ENCODE assay signal across 9 cellular contexts in genomic region chr16:72467157-72467759, GRCh38.
DNase-seq lines count a peak whose midpoint lies in the region; ATAC-seq and TF ChIP-seq lines count a peak whose summit lies in the region.
"Had no signal": no experiment of that assay in that cellular context is flagged by ENCODE, and none has a peak within 500 bp of the region (broad histone marks: within the 10 kb centered on the region; RNA-seq: fewer than 3 reads in every experiment).

No MANE protein-coding gene starts in this region.

- H3K9me3 Mint-ChIP-seq in stimulated activated memory B cell treated with anti-CD40 and anti-IgM and Interleukin-4, amounts not matched to agents 10 μg/mL and 1 μg/mL and 100 μg/mL, for 72 hours, result peaks cover 3% of the 10 kb centered on the region

- no peak overlapping the region for H3K27ac ChIP-seq in AG04450 (ENCODE audit: low read depth, low read length)

- peaks cover 5% of the 10 kb centered on the region for H3K36me3 Mint-ChIP-seq in stimulated activated memory B cell treated with anti-CD40 and anti-IgM and Interleukin-4, amounts not matched to agents 10 μg/mL and 1 μg/mL and 100 μg/mL, for 72 hours

- POLR2A ChIA-PET in AG04450 (lab: Yijun Ruan, JAX), result no interaction called here

- H3K27me3 Mint-ChIP-seq in stimulated activated memory B cell treated with anti-CD40 and anti-IgM and Interleukin-4, amounts not matched to agents 10 μg/mL and 1 μg/mL and 100 μg/mL, for 72 hours, result no peaks in the 10 kb centered on the region
- H3K27me3 Mint-ChIP-seq: dendritic cell treated with granulocyte-macrophage colony-stimulating factor and Interleukin-4, amounts not matched to agents 40 ng/mL and 50 ng/mL, for 4 days had no signal

- no peak overlapping the region for H3K4me3 Mint-ChIP-seq in stimulated activated memory B cell treated with anti-CD40 and anti-IgM and Interleukin-4, amounts not matched to agents 10 μg/mL and 1 μg/mL and 100 μg/mL, for 72 hours
- H3K4me3 Mint-ChIP-seq: dendritic cell treated with granulocyte-macrophage colony-stimulating factor and Interleukin-4, amounts not matched to agents 40 ng/mL and 50 ng/mL, for 4 days had no signal

- ATAC-seq in GM18870 (IDR thresholded peaks at IDR 0.05; ENCODE audit: unreplicated experiment), result peak; percentile 58
- ATAC-seq in stimulated activated memory B cell treated with anti-CD40 and anti-IgM and Interleukin-4, amounts not matched to agents 10 μg/mL and 1 μg/mL and 100 μg/mL, for 72 hours, result no peak

- CTCF ChIA-PET in AG04450 (lab: Charles Lee), result interaction anchor here (0.6 to 8.9 kb wide), 34 partner anchors 9 to 1500 kb away, joined by 3 to 157 read pairs (median 4); no protein-coding TSS in a partner anchor

- DNase-seq in AG04450 (ENCODE audit: low read depth, low spot score), result peak; percentile 6
- peak; percentile 8 to 51 for DNase-seq in NCI-H2081 (lab: John Stamatoyannopoulos, UW)
- DNase-seq in amniotic epithelial cell (ENCODE audit: low read depth), result peak; percentile 61
- DNase-seq in kidney glomerular epithelial cell (lab: John Stamatoyannopoulos, UW), result peak; percentile 51
- no peak for DNase-seq in T1000 (lab: John Stamatoyannopoulos, UW)
- no peak for DNase-seq in NCI-H774 (lab: John Stamatoyannopoulos, UW)

- no peaks in the 10 kb centered on the region for H3K27me3 ChIP-seq in AG04450 (ENCODE audit: control insufficient read depth, insufficient read depth, low read length)

- no peak overlapping the region for H3K27ac Mint-ChIP-seq in stimulated activated memory B cell treated with anti-CD40 and anti-IgM and Interleukin-4, amounts not matched to agents 10 μg/mL and 1 μg/mL and 100 μg/mL, for 72 hours
- H3K27ac Mint-ChIP-seq: dendritic cell treated with granulocyte-macrophage colony-stimulating factor and Interleukin-4, amounts not matched to agents 40 ng/mL and 50 ng/mL, for 4 days had no signal

- H3K4me3 ChIP-seq in AG04450 (ENCODE audit: low read depth, low read length), result no peak overlapping the region

- peak; percentile 86 for TF ChIP-seq CTCF in AG04450 (IDR thresholded peaks at IDR 0.05; ENCODE audit: low read depth, low read length)

- peaks cover 12% of the 10 kb centered on the region for H3K4me1 Mint-ChIP-seq in stimulated activated memory B cell treated with anti-CD40 and anti-IgM and Interleukin-4, amounts not matched to agents 10 μg/mL and 1 μg/mL and 100 μg/mL, for 72 hours

- H3K9me3 ChIP-seq in AG04450 (ENCODE audit: control insufficient read depth, insufficient read depth, low read length), result no peaks in the 10 kb centered on the region

Comparison
In these comparisons a context has a peak if more than half of its experiments do, and no peak if none do; other contexts are left out.
1. DNase-seq: peak in AG04450 (single experiment), NCI-H2081 (2 of 2), amniotic epithelial cell (single experiment) and kidney glomerular epithelial cell (single experiment); none in T1000 (single experiment) and NCI-H774 (single experiment).